1 cellular context compared by ENCODE assay signal in the genomic region with DNA sequence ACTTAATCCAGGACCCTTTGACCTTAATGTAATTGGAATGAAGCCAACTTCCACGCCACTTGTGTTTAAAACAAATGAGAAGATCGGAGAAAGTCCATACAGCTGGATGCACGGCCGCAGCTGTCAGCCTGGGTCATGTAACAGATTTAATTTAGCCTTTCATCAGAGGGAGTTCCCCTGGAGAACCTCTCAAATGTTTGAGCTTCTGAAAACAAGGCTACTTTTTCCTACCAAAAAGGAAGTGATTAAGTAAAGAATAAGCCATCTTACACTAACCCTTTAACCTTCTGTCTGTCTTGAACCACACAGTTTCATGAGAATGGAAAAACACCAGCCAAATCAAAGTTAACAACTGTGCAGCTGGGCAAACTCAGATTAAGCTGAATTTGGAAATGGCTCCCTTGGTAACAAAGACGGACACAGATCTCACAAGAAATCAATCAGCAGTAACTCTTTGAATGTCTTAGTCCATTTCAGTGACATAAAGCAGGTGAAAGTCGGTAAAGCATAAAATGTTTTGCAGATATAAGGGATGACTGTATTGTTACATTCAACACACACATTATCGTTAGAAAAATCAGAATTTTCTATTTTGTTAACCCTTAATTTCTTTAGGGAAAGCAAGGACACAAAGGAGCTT.
A peak's percentile ranks its signal among the peaks of the same experiment; 100 is the strongest.
TF ChIP-seq lines count a peak whose summit lies in the region.

No MANE protein-coding gene starts in this region.

TF ChIP-seq in GM12878, 131 proteins besides CTCF, POLR2A, EP300 and RAD21 (continued from another document):
- TF ChIP-seq, protein P1, sequence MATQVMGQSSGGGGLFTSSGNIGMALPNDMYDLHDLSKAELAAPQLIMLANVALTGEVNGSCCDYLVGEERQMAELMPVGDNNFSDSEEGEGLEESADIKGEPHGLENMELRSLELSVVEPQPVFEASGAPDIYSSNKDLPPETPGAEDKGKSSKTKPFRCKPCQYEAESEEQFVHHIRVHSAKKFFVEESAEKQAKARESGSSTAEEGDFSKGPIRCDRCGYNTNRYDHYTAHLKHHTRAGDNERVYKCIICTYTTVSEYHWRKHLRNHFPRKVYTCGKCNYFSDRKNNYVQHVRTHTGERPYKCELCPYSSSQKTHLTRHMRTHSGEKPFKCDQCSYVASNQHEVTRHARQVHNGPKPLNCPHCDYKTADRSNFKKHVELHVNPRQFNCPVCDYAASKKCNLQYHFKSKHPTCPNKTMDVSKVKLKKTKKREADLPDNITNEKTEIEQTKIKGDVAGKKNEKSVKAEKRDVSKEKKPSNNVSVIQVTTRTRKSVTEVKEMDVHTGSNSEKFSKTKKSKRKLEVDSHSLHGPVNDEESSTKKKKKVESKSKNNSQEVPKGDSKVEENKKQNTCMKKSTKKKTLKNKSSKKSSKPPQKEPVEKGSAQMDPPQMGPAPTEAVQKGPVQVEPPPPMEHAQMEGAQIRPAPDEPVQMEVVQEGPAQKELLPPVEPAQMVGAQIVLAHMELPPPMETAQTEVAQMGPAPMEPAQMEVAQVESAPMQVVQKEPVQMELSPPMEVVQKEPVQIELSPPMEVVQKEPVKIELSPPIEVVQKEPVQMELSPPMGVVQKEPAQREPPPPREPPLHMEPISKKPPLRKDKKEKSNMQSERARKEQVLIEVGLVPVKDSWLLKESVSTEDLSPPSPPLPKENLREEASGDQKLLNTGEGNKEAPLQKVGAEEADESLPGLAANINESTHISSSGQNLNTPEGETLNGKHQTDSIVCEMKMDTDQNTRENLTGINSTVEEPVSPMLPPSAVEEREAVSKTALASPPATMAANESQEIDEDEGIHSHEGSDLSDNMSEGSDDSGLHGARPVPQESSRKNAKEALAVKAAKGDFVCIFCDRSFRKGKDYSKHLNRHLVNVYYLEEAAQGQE (IDR thresholded peaks at IDR 0.05; ENCODE audit: low read depth, low read length): no peak
- TF ChIP-seq IKZF1 (conservative IDR thresholded peaks at IDR 0.05): peak; percentile 58
- no peak for TF ChIP-seq KDM1A (IDR thresholded peaks at IDR 0.05; ENCODE audit: borderline replicate concordance)
- peak; percentile 41; the same call in 1 of the 2 replicates for TF ChIP-seq RUNX3 (IDR thresholded peaks at IDR 0.05; ENCODE audit: low read length)
